ENCODE assay signal across 20 cellular contexts in genomic region chr6:148954461-148954860, GRCh38.
DNase-seq lines count a peak whose midpoint lies in the region; FAIRE-seq and TF ChIP-seq lines count a peak whose summit lies in the region.
"Had no signal": no experiment of that assay in that cellular context is flagged by ENCODE, and none has a peak within 500 bp of the region (broad histone marks: within the 10 kb centered on the region; RNA-seq: fewer than 3 reads in every experiment).

No MANE protein-coding gene starts in this region.

- no peaks in the 10 kb centered on the region for H3K9me3 ChIP-seq in breast epithelium
- no peaks in the 10 kb centered on the region; the same call in 1 of the 2 replicates for H3K9me3 ChIP-seq in HEK293 (ENCODE audit: control insufficient read depth, insufficient read depth, low read depth, low read length)
- no peaks in the 10 kb centered on the region for H3K9me3 ChIP-seq in mesenchymal stem cell (ENCODE audit: control insufficient read depth, low read length)

- no peak overlapping the region for H2AFZ ChIP-seq in mesenchymal stem cell (ENCODE audit: low read depth, low read length)
- H2AFZ ChIP-seq: GM23338 had no signal

- H3K9ac ChIP-seq in mesenchymal stem cell (ENCODE audit: low read length), result no peak overlapping the region

- CTCF ChIA-PET in MCF 10A (lab: Yijun Ruan, JAX), result interaction anchor here (0.7 to 1.5 kb wide), 3 partner anchors 15 to 377 kb away, joined by 3 to 4 read pairs (median 4); no protein-coding TSS in a partner anchor
- CTCF ChIA-PET in HEK293 (lab: Yijun Ruan, JAX), result interaction anchor here (0.6 to 1.5 kb wide), 3 partner anchors 12 to 377 kb away, joined by 4 read pairs; no protein-coding TSS in a partner anchor

- H3K36me3 Mint-ChIP-seq in MCF 10A (ENCODE audit: insufficient read depth, unreplicated experiment), result no peaks in the 10 kb centered on the region

- H3K4ac ChIP-seq in mesenchymal stem cell (ENCODE audit: low read depth in 1 of 2, low read length in 2 of 2), result no peak overlapping the region

- POLR2A ChIA-PET in MCF 10A (lab: Yijun Ruan, JAX), result no interaction called here
- POLR2A ChIA-PET in HEK293 (lab: Yijun Ruan, JAX), result no interaction called here

- TF ChIP-seq POLR2A in breast epithelium (IDR thresholded peaks at IDR 0.05), result no peak

- H2BK5ac ChIP-seq in mesenchymal stem cell (ENCODE audit: low read depth, low read length, poor library complexity, severe bottlenecking), result no peak overlapping the region

- H3K4me1 Mint-ChIP-seq in MCF 10A (ENCODE audit: insufficient read depth, unreplicated experiment), result no peaks in the 10 kb centered on the region
- H3K4me1 Mint-ChIP-seq: CD4-positive, alpha-beta memory T cell had no signal

- no peak overlapping the region for H3K4me3 Mint-ChIP-seq in MCF 10A (ENCODE audit: unreplicated experiment)
- H3K4me3 Mint-ChIP-seq: CD4-positive, alpha-beta memory T cell; GM23338; H9; HFFc6 had no signal

- no peak overlapping the region for H3K27ac Mint-ChIP-seq in MCF 10A (ENCODE audit: low read depth, unreplicated experiment)
- H3K27ac Mint-ChIP-seq: CD4-positive, alpha-beta memory T cell; GM23338; H9; HFFc6 had no signal

- no peak overlapping the region for H4K8ac ChIP-seq in mesenchymal stem cell (ENCODE audit: low read length)

- no peak overlapping the region for H2BK120ac ChIP-seq in mesenchymal stem cell (ENCODE audit: low read depth, low read length)

- no peaks in the 10 kb centered on the region for H3K79me1 ChIP-seq in mesenchymal stem cell (replicated peaks; ENCODE audit: low read length, poor library complexity, severe bottlenecking)

- WGBS in mesenchymal stem cell, result 97% methylated on average over 3 of the region's 6 CpGs

- no peak overlapping the region for H3K4me2 ChIP-seq in mesenchymal stem cell (ENCODE audit: low read length, poor library complexity, severe bottlenecking)
- H3K4me2 ChIP-seq: GM23338 had no signal

- no peak overlapping the region for H2AK5ac ChIP-seq in mesenchymal stem cell (ENCODE audit: low read length, severe bottlenecking)

- TF ChIP-seq CTCF in MCF 10A (IDR thresholded peaks at IDR 0.05; ENCODE audit: unreplicated experiment) (no peak), breast epithelium (IDR thresholded peaks at IDR 0.05) (no peak), HEK293 (tag by site-specific recombination; IDR thresholded peaks at IDR 0.05) (no peak), choroid plexus epithelial cell (conservative IDR thresholded peaks at IDR 0.05; ENCODE audit: low read depth, low read length) (no peak)

- no peaks in the 10 kb centered on the region for H3K27me3 ChIP-seq in breast epithelium
- H3K27me3 ChIP-seq in mesenchymal stem cell (ENCODE audit: control insufficient read depth in 1 of 2, insufficient read depth in 1 of 2, low read length in 2 of 2), result no peaks in the 10 kb centered on the region

- no peak overlapping the region for H2BK15ac ChIP-seq in mesenchymal stem cell (ENCODE audit: low read depth, poor library complexity, severe bottlenecking)

- no peak overlapping the region for H3K23ac ChIP-seq in mesenchymal stem cell (ENCODE audit: low read length in 2 of 2)

- DNase-seq in MCF 10A (ENCODE audit: unreplicated experiment) (peak; percentile 6), breast epithelium (ENCODE audit: low spot score in 2 of 2) (no peak), choroid plexus epithelial cell (ENCODE audit: low read depth) (peak; percentile 31), mesenchymal stem cell (peak; percentile 22), kidney glomerular epithelial cell (lab: John Stamatoyannopoulos, UW) (no peak), HTR-8/SVneo (ENCODE audit: insufficient read length, low spot score) (no peak)
- DNase-seq: C1 segment of cervical spinal cord; Calu3; CD4-positive, alpha-beta memory T cell; COR-L47; DMS79 treated with DMSO at 0.1 percent for 48 hours; GF-D8; H9; HFFc6 had no signal

- H3K27ac ChIP-seq in breast epithelium (no peak overlapping the region), HEK293 (ENCODE audit: extremely low read depth, low read depth, low read length) (no peak overlapping the region), mesenchymal stem cell (ENCODE audit: low read length, poor library complexity, severe bottlenecking) (no peak overlapping the region)
- H3K27ac ChIP-seq: 22Rv1 had no signal

- H2BK12ac ChIP-seq in mesenchymal stem cell (ENCODE audit: low read length in 2 of 2), result no peak overlapping the region

- FAIRE-seq in HTR-8/SVneo (lab: Jason Lieb, UNC), result no peak
- FAIRE-seq: A204.1, GM12891, GM18507 had no signal

- intact Hi-C loops in MCF 10A (cut with micrococcal nuclease) (no loop called here), breast epithelium (cut with DNase I; ENCODE audit: low total_unique reads) (no loop called here)

- no peak overlapping the region for H3K14ac ChIP-seq in mesenchymal stem cell (ENCODE audit: low read length in 2 of 2)

- no peak overlapping the region for H4K91ac ChIP-seq in mesenchymal stem cell (ENCODE audit: low read length)

- H3K4me3 ChIP-seq in breast epithelium (no peak overlapping the region), HEK293 (ENCODE audit: low read depth, low read length) (no peak overlapping the region), choroid plexus epithelial cell (ENCODE audit: low read depth, low read length) (no peak overlapping the region), mesenchymal stem cell (ENCODE audit: insufficient read depth in 1 of 2, low read depth in 1 of 2, low read length in 2 of 2) (no peak overlapping the region)
- H3K4me3 ChIP-seq: GM23338 had no signal

- H3K36me3 ChIP-seq in breast epithelium (no peaks in the 10 kb centered on the region), HEK293 (ENCODE audit: control insufficient read depth in 2 of 2, insufficient read depth in 1 of 2, low read length in 2 of 2) (peaks cover 0 to 6% of the 10 kb centered on the region in 2 experiments; a peak in 1 of 3 replicates), mesenchymal stem cell (ENCODE audit: control insufficient read depth in 1 of 2, insufficient read depth in 2 of 2, low read depth in 1 of 2, low read length in 2 of 2) (peaks cover 0 to 10% of the 10 kb centered on the region in 2 experiments)

- H3K9me3 Mint-ChIP-seq in MCF 10A (ENCODE audit: unreplicated experiment), result no peaks in the 10 kb centered on the region
- H3K9me3 Mint-ChIP-seq: CD4-positive, alpha-beta memory T cell; HFFc6 had no signal

- H3K18ac ChIP-seq in mesenchymal stem cell (ENCODE audit: low read depth in 1 of 2, low read length in 2 of 2), result no peak overlapping the region

- no TSS peak for BruUV-seq in MCF 10A (replicated peaks; lab: Mats Ljungman, UMichigan)

- H3K4me1 ChIP-seq in breast epithelium (no peaks in the 10 kb centered on the region), HEK293 (ENCODE audit: control insufficient read depth, insufficient read depth, low read length) (peaks cover 11% of the 10 kb centered on the region), mesenchymal stem cell (ENCODE audit: control insufficient read depth, insufficient read depth, low read depth, low read length) (no peaks in the 10 kb centered on the region)

- H3K27me3 Mint-ChIP-seq in MCF 10A (ENCODE audit: insufficient read depth, unreplicated experiment), result no peaks in the 10 kb centered on the region
- H3K27me3 Mint-ChIP-seq: CD4-positive, alpha-beta memory T cell had no signal

TF ChIP-seq in HEK293, 187 proteins besides CTCF, POLR2A, EP300 and RAD21:
- TF ChIP-seq ELK4 (IDR thresholded peaks at IDR 0.05; ENCODE audit: borderline replicate concordance, low read depth, low read length) (no peak), SCRT2 (tag by site-specific recombination; IDR thresholded peaks at IDR 0.05) (peak; percentile 42)

Comparison
In these comparisons a context has a peak if more than half of its experiments do, and no peak if none do; other contexts are left out.
1. DNase-seq: peak in MCF 10A (single experiment), choroid plexus epithelial cell (single experiment) and mesenchymal stem cell (single experiment); none in breast epithelium (0 of 2), kidney glomerular epithelial cell (single experiment) and HTR-8/SVneo (single experiment).